In the genomic region with DNA sequence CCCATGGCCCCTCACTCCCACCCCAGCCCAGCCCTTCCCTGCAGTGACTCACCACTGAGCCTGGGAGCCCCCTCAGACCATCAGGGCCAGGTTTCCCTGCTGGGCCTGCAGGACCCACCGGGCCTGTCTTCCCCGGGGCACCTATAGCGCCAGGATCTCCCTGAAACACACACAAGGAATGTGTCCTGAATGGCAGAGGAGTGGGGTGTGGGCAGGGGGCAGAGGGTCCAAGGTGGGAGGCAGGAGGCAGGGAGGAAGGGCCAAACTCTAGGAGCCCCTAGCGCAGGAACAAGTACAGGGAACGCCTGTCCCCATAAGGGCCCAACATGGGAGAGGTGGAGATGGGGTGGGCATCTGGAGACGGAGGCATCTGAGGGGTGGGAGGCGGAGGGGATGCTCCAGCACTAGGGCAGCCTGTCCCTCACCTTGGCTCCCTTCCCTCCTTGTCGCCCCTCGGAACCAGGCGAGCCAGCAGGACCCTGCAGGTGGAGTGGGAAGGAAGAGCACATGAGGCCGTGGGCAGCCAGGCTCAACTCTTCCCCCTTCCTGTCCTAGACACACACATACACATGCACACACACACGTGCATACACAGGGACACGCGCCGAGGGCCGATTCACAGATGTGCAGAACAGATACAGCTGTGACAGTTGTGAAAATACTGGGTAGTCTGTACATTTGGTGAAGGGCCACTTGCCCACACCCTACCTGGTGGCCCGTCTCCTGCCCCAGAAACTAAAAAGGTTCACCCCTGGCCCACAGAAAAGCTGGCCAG, we compare ENCODE assay signal across 2 cellular contexts.
TF ChIP-seq lines count a peak whose summit lies in the region.

No MANE protein-coding gene starts in this region.

TF ChIP-seq in SK-N-SH, 30 proteins besides CTCF, POLR2A, EP300 and RAD21:
- TF ChIP-seq RCOR1 (IDR thresholded peaks at IDR 0.05; ENCODE audit: low read length) (no peak), RXRA (IDR thresholded peaks at IDR 0.05; ENCODE audit: borderline replicate concordance, low read depth) (no peak), FOXM1 (IDR thresholded peaks at IDR 0.05; ENCODE audit: low read depth) (no peak), MEF2A (IDR thresholded peaks at IDR 0.05; ENCODE audit: borderline replicate concordance, low read depth) (no peak), FOSL2 (IDR thresholded peaks at IDR 0.05; ENCODE audit: borderline replicate concordance, low read depth) (no peak), RFX5 (IDR thresholded peaks at IDR 0.05; ENCODE audit: low read length) (no peak), GABPA (IDR thresholded peaks at IDR 0.05; ENCODE audit: low read depth) (no peak), SMC3 (IDR thresholded peaks at IDR 0.05; ENCODE audit: low read depth, low read length) (no peak), GATA2 (CRISPR knock-in tag; IDR thresholded peaks at IDR 0.05) (no peak), ELF1 (IDR thresholded peaks at IDR 0.05) (no peak)
- TF ChIP-seq, protein P1, sequence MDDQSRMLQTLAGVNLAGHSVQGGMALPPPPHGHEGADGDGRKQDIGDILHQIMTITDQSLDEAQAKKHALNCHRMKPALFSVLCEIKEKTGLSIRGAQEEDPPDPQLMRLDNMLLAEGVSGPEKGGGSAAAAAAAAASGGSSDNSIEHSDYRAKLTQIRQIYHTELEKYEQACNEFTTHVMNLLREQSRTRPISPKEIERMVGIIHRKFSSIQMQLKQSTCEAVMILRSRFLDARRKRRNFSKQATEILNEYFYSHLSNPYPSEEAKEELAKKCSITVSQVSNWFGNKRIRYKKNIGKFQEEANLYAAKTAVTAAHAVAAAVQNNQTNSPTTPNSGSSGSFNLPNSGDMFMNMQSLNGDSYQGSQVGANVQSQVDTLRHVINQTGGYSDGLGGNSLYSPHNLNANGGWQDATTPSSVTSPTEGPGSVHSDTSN (IDR thresholded peaks at IDR 0.05): no peak
- TF ChIP-seq, protein P2, sequence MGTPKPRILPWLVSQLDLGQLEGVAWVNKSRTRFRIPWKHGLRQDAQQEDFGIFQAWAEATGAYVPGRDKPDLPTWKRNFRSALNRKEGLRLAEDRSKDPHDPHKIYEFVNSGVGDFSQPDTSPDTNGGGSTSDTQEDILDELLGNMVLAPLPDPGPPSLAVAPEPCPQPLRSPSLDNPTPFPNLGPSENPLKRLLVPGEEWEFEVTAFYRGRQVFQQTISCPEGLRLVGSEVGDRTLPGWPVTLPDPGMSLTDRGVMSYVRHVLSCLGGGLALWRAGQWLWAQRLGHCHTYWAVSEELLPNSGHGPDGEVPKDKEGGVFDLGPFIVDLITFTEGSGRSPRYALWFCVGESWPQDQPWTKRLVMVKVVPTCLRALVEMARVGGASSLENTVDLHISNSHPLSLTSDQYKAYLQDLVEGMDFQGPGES (IDR thresholded peaks at IDR 0.05; ENCODE audit: low read depth, low read length): no peak
- TF ChIP-seq, protein P3, sequence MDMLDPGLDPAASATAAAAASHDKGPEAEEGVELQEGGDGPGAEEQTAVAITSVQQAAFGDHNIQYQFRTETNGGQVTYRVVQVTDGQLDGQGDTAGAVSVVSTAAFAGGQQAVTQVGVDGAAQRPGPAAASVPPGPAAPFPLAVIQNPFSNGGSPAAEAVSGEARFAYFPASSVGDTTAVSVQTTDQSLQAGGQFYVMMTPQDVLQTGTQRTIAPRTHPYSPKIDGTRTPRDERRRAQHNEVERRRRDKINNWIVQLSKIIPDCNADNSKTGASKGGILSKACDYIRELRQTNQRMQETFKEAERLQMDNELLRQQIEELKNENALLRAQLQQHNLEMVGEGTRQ (IDR thresholded peaks at IDR 0.05; ENCODE audit: borderline replicate concordance, low read depth, low read length): no peak
- TF ChIP-seq, protein P4, sequence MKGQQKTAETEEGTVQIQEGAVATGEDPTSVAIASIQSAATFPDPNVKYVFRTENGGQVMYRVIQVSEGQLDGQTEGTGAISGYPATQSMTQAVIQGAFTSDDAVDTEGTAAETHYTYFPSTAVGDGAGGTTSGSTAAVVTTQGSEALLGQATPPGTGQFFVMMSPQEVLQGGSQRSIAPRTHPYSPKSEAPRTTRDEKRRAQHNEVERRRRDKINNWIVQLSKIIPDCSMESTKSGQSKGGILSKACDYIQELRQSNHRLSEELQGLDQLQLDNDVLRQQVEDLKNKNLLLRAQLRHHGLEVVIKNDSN (IDR thresholded peaks at IDR 0.05; ENCODE audit: borderline replicate concordance, low read depth): no peak

TF ChIP-seq in SK-N-SH treated with all-trans-retinoic acid at 6 μM for 48 hours, 23 proteins besides CTCF, POLR2A, EP300 and RAD21:
- TF ChIP-seq BACH2 (CRISPR knock-in tag; IDR thresholded peaks at IDR 0.05; ENCODE audit: borderline replicate concordance): no peak
- TF ChIP-seq CSDC2 (CRISPR knock-in tag; IDR thresholded peaks at IDR 0.05): no peak
- no peak for TF ChIP-seq TOX (CRISPR knock-in tag; IDR thresholded peaks at IDR 0.05; ENCODE audit: borderline replicate concordance)
- TF ChIP-seq ZFP30 (CRISPR knock-in tag; IDR thresholded peaks at IDR 0.05): no peak
- TF ChIP-seq ISL1 (CRISPR knock-in tag; IDR thresholded peaks at IDR 0.05): no peak
- no peak for TF ChIP-seq ESRRG (CRISPR knock-in tag; IDR thresholded peaks at IDR 0.05)
- TF ChIP-seq, protein P5, sequence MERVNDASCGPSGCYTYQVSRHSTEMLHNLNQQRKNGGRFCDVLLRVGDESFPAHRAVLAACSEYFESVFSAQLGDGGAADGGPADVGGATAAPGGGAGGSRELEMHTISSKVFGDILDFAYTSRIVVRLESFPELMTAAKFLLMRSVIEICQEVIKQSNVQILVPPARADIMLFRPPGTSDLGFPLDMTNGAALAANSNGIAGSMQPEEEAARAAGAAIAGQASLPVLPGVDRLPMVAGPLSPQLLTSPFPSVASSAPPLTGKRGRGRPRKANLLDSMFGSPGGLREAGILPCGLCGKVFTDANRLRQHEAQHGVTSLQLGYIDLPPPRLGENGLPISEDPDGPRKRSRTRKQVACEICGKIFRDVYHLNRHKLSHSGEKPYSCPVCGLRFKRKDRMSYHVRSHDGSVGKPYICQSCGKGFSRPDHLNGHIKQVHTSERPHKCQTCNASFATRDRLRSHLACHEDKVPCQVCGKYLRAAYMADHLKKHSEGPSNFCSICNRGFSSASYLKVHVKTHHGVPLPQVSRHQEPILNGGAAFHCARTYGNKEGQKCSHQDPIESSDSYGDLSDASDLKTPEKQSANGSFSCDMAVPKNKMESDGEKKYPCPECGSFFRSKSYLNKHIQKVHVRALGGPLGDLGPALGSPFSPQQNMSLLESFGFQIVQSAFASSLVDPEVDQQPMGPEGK (CRISPR knock-in tag; IDR thresholded peaks at IDR 0.05; ENCODE audit: borderline replicate concordance): no peak
- TF ChIP-seq, protein P6, sequence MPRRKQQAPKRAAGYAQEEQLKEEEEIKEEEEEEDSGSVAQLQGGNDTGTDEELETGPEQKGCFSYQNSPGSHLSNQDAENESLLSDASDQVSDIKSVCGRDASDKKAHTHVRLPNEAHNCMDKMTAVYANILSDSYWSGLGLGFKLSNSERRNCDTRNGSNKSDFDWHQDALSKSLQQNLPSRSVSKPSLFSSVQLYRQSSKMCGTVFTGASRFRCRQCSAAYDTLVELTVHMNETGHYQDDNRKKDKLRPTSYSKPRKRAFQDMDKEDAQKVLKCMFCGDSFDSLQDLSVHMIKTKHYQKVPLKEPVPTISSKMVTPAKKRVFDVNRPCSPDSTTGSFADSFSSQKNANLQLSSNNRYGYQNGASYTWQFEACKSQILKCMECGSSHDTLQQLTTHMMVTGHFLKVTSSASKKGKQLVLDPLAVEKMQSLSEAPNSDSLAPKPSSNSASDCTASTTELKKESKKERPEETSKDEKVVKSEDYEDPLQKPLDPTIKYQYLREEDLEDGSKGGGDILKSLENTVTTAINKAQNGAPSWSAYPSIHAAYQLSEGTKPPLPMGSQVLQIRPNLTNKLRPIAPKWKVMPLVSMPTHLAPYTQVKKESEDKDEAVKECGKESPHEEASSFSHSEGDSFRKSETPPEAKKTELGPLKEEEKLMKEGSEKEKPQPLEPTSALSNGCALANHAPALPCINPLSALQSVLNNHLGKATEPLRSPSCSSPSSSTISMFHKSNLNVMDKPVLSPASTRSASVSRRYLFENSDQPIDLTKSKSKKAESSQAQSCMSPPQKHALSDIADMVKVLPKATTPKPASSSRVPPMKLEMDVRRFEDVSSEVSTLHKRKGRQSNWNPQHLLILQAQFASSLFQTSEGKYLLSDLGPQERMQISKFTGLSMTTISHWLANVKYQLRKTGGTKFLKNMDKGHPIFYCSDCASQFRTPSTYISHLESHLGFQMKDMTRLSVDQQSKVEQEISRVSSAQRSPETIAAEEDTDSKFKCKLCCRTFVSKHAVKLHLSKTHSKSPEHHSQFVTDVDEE (CRISPR knock-in tag; IDR thresholded peaks at IDR 0.05): no peak
- no peak for TF ChIP-seq PPARA (CRISPR knock-in tag; IDR thresholded peaks at IDR 0.05; ENCODE audit: borderline replicate concordance)
- TF ChIP-seq, protein P7, sequence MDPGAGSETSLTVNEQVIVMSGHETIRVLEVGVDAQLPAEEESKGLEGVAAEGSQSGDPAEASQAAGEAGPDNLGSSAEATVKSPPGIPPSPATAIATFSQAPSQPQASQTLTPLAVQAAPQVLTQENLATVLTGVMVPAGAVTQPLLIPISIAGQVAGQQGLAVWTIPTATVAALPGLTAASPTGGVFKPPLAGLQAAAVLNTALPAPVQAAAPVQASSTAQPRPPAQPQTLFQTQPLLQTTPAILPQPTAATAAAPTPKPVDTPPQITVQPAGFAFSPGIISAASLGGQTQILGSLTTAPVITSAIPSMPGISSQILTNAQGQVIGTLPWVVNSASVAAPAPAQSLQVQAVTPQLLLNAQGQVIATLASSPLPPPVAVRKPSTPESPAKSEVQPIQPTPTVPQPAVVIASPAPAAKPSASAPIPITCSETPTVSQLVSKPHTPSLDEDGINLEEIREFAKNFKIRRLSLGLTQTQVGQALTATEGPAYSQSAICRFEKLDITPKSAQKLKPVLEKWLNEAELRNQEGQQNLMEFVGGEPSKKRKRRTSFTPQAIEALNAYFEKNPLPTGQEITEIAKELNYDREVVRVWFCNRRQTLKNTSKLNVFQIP (CRISPR knock-in tag; IDR thresholded peaks at IDR 0.05; ENCODE audit: borderline replicate concordance, low read depth): no peak
- TF ChIP-seq RARB (CRISPR knock-in tag; IDR thresholded peaks at IDR 0.05): no peak
- no peak for TF ChIP-seq TCF4 (CRISPR knock-in tag; IDR thresholded peaks at IDR 0.05; ENCODE audit: borderline replicate concordance)
- TF ChIP-seq SNAI2 (CRISPR knock-in tag; IDR thresholded peaks at IDR 0.05): no peak
- no peak for TF ChIP-seq ZNF70 (CRISPR knock-in tag; IDR thresholded peaks at IDR 0.05)
- no peak for TF ChIP-seq ARNTL (CRISPR knock-in tag; IDR thresholded peaks at IDR 0.05; ENCODE audit: borderline replicate concordance, low read depth)
- no peak for TF ChIP-seq ZNF565 (CRISPR knock-in tag; conservative IDR thresholded peaks at IDR 0.05; ENCODE audit: low read depth)
- TF ChIP-seq, protein P8, sequence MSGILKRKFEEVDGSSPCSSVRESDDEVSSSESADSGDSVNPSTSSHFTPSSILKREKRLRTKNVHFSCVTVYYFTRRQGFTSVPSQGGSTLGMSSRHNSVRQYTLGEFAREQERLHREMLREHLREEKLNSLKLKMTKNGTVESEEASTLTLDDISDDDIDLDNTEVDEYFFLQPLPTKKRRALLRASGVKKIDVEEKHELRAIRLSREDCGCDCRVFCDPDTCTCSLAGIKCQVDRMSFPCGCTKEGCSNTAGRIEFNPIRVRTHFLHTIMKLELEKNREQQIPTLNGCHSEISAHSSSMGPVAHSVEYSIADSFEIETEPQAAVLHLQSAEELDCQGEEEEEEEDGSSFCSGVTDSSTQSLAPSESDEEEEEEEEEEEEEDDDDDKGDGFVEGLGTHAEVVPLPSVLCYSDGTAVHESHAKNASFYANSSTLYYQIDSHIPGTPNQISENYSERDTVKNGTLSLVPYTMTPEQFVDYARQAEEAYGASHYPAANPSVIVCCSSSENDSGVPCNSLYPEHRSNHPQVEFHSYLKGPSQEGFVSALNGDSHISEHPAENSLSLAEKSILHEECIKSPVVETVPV (CRISPR knock-in tag; IDR thresholded peaks at IDR 0.05): no peak
